In genomic region chr11:28107726-28108618, GRCh38 we compare ENCODE assay signal across 1 cellular context.
A peak's percentile ranks its signal among the peaks of the same experiment; 100 is the strongest.
TF ChIP-seq lines count a peak whose summit lies in the region.

KIF18A (minus strand) TSS chr11:28108156; CDS start chr11:28097947, 10,209 bp downstream.
METTL15 (plus strand) TSS chr11:28108388; CDS start chr11:28113335, 4,947 bp downstream.

TF ChIP-seq in K562, 482 proteins besides CTCF, POLR2A, EP300 and RAD21 (continued from another document and continues in another):
- TF ChIP-seq, protein P1, sequence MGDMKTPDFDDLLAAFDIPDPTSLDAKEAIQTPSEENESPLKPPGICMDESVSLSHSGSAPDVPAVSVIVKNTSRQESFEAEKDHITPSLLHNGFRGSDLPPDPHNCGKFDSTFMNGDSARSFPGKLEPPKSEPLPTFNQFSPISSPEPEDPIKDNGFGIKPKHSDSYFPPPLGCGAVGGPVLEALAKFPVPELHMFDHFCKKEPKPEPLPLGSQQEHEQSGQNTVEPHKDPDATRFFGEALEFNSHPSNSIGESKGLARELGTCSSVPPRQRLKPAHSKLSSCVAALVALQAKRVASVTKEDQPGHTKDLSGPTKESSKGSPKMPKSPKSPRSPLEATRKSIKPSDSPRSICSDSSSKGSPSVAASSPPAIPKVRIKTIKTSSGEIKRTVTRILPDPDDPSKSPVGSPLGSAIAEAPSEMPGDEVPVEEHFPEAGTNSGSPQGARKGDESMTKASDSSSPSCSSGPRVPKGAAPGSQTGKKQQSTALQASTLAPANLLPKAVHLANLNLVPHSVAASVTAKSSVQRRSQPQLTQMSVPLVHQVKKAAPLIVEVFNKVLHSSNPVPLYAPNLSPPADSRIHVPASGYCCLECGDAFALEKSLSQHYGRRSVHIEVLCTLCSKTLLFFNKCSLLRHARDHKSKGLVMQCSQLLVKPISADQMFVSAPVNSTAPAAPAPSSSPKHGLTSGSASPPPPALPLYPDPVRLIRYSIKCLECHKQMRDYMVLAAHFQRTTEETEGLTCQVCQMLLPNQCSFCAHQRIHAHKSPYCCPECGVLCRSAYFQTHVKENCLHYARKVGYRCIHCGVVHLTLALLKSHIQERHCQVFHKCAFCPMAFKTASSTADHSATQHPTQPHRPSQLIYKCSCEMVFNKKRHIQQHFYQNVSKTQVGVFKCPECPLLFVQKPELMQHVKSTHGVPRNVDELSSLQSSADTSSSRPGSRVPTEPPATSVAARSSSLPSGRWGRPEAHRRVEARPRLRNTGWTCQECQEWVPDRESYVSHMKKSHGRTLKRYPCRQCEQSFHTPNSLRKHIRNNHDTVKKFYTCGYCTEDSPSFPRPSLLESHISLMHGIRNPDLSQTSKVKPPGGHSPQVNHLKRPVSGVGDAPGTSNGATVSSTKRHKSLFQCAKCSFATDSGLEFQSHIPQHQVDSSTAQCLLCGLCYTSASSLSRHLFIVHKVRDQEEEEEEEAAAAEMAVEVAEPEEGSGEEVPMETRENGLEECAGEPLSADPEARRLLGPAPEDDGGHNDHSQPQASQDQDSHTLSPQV (IDR thresholded peaks at IDR 0.05), result no peak
- peak in 1 of 2 experiments; percentile 19; a peak in 1 of 4 replicates for TF ChIP-seq FOXK2 (conservative IDR thresholded peaks at IDR 0.05 in 1 of 2, IDR thresholded peaks at IDR 0.05 in 1 of 2; ENCODE audit: low read depth in 2 of 2)
- TF ChIP-seq SMARCA4 (IDR thresholded peaks at IDR 0.05), result no peak
- peak; percentile 87 for TF ChIP-seq MXI1 (IDR thresholded peaks at IDR 0.05; ENCODE audit: low read depth, low read length)
- TF ChIP-seq ZBTB5 (IDR thresholded peaks at IDR 0.05), result no peak
- TF ChIP-seq ARID1B (IDR thresholded peaks at IDR 0.05), result peak; percentile 41; the same call in 1 of the 2 replicates
- no peak for TF ChIP-seq CCAR2 (IDR thresholded peaks at IDR 0.05; ENCODE audit: low read depth, low read length)
- TF ChIP-seq ZNF277 (CRISPR knock-in tag; IDR thresholded peaks at IDR 0.05; ENCODE audit: borderline replicate concordance), result no peak
- peak; percentile 16; the same call in 1 of the 2 replicates for TF ChIP-seq BCOR (IDR thresholded peaks at IDR 0.05)
- no peak for TF ChIP-seq ARHGAP35 (IDR thresholded peaks at IDR 0.05; ENCODE audit: partially characterized antibody)
- peak; percentile 70 for TF ChIP-seq NFYB (IDR thresholded peaks at IDR 0.05; ENCODE audit: extremely low read depth, insufficient read length)
- peak; percentile 37; the same call in 1 of the 2 replicates for TF ChIP-seq MTA3 (IDR thresholded peaks at IDR 0.05; ENCODE audit: borderline replicate concordance)
- TF ChIP-seq ZNF444 (CRISPR knock-in tag; IDR thresholded peaks at IDR 0.05), result no peak
- peak; percentile 97 for TF ChIP-seq E2F1 (CRISPR knock-in tag; IDR thresholded peaks at IDR 0.05)
- TF ChIP-seq ETV5 (CRISPR knock-in tag; IDR thresholded peaks at IDR 0.05; ENCODE audit: low read depth), result no peak; the same call in 1 of the 2 replicates
- TF ChIP-seq ZC3H4 (CRISPR knock-in tag; IDR thresholded peaks at IDR 0.05; ENCODE audit: borderline replicate concordance), result peak; percentile 20; the same call in 1 of the 2 replicates
- TF ChIP-seq GTF2A2 (tag; IDR thresholded peaks at IDR 0.05), result no peak
- TF ChIP-seq NRF1 (conservative IDR thresholded peaks at IDR 0.05 in 1 of 2, IDR thresholded peaks at IDR 0.05 in 1 of 2), result peak; percentile 96 to 97
- TF ChIP-seq NR4A1 (CRISPR knock-in tag; IDR thresholded peaks at IDR 0.05), result no peak
- TF ChIP-seq NR4A1 (tag; IDR thresholded peaks at IDR 0.05), result no peak
- 0 out of 2 replicates have a peak, but pooled peaks have one; percentile 20 for TF ChIP-seq MTA2 (IDR thresholded peaks at IDR 0.05; ENCODE audit: low read depth)
- TF ChIP-seq SPI1 (IDR thresholded peaks at IDR 0.05; ENCODE audit: borderline replicate concordance, low read depth, low read length), result 0 out of 2 replicates have a peak, but pooled peaks have one; percentile 1
- peak; percentile 89 for TF ChIP-seq KDM5B (IDR thresholded peaks at IDR 0.05; ENCODE audit: insufficient replicate concordance, low read depth, low read length)
- peak; percentile 84 for TF ChIP-seq POLR2B (IDR thresholded peaks at IDR 0.05; ENCODE audit: low read depth, partially characterized antibody)
- peak; percentile 98 for TF ChIP-seq FOXM1 (IDR thresholded peaks at IDR 0.05; ENCODE audit: low read depth)
- TF ChIP-seq FOXM1 (CRISPR knock-in tag; IDR thresholded peaks at IDR 0.05; ENCODE audit: low read depth), result peak; percentile 99
- TF ChIP-seq, protein P2, sequence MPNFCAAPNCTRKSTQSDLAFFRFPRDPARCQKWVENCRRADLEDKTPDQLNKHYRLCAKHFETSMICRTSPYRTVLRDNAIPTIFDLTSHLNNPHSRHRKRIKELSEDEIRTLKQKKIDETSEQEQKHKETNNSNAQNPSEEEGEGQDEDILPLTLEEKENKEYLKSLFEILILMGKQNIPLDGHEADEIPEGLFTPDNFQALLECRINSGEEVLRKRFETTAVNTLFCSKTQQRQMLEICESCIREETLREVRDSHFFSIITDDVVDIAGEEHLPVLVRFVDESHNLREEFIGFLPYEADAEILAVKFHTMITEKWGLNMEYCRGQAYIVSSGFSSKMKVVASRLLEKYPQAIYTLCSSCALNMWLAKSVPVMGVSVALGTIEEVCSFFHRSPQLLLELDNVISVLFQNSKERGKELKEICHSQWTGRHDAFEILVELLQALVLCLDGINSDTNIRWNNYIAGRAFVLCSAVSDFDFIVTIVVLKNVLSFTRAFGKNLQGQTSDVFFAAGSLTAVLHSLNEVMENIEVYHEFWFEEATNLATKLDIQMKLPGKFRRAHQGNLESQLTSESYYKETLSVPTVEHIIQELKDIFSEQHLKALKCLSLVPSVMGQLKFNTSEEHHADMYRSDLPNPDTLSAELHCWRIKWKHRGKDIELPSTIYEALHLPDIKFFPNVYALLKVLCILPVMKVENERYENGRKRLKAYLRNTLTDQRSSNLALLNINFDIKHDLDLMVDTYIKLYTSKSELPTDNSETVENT (CRISPR knock-in tag; IDR thresholded peaks at IDR 0.05), result peak; percentile 66
- peak; percentile 96 for TF ChIP-seq FOXJ2 (tag; IDR thresholded peaks at IDR 0.05)
- TF ChIP-seq HEY1 (CRISPR knock-in tag; IDR thresholded peaks at IDR 0.05; ENCODE audit: borderline replicate concordance), result no peak
- no peak for TF ChIP-seq SNIP1 (IDR thresholded peaks at IDR 0.05; ENCODE audit: low read depth)
- TF ChIP-seq, protein P3, sequence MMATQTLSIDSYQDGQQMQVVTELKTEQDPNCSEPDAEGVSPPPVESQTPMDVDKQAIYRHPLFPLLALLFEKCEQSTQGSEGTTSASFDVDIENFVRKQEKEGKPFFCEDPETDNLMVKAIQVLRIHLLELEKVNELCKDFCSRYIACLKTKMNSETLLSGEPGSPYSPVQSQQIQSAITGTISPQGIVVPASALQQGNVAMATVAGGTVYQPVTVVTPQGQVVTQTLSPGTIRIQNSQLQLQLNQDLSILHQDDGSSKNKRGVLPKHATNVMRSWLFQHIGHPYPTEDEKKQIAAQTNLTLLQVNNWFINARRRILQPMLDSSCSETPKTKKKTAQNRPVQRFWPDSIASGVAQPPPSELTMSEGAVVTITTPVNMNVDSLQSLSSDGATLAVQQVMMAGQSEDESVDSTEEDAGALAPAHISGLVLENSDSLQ (IDR thresholded peaks at IDR 0.05), result peak; percentile 85
- peak; percentile 53 for TF ChIP-seq NEUROD1 (IDR thresholded peaks at IDR 0.05; ENCODE audit: borderline replicate concordance, low read depth, low read length, partially characterized antibody)
- TF ChIP-seq, protein P4, sequence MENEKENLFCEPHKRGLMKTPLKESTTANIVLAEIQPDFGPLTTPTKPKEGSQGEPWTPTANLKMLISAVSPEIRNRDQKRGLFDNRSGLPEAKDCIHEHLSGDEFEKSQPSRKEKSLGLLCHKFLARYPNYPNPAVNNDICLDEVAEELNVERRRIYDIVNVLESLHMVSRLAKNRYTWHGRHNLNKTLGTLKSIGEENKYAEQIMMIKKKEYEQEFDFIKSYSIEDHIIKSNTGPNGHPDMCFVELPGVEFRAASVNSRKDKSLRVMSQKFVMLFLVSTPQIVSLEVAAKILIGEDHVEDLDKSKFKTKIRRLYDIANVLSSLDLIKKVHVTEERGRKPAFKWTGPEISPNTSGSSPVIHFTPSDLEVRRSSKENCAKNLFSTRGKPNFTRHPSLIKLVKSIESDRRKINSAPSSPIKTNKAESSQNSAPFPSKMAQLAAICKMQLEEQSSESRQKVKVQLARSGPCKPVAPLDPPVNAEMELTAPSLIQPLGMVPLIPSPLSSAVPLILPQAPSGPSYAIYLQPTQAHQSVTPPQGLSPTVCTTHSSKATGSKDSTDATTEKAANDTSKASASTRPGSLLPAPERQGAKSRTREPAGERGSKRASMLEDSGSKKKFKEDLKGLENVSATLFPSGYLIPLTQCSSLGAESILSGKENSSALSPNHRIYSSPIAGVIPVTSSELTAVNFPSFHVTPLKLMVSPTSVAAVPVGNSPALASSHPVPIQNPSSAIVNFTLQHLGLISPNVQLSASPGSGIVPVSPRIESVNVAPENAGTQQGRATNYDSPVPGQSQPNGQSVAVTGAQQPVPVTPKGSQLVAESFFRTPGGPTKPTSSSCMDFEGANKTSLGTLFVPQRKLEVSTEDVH (IDR thresholded peaks at IDR 0.05; ENCODE audit: low read depth, partially characterized antibody), result peak; percentile 97
- 0 out of 4 replicates have a peak, but pooled peaks of 1 of the 2 experiments have one; percentile 49 for TF ChIP-seq UBTF (IDR thresholded peaks at IDR 0.05; ENCODE audit: borderline replicate concordance in 1 of 2, low read depth in 2 of 2, low read length in 2 of 2)
- peak in 1 of 2 experiments; percentile 90; a peak in 2 of 4 replicates for TF ChIP-seq HDAC1 (IDR thresholded peaks at IDR 0.05)
- TF ChIP-seq NFE2L1 (tag; IDR thresholded peaks at IDR 0.05; ENCODE audit: borderline replicate concordance, low read depth), result 0 out of 2 replicates have a peak, but pooled peaks have one; percentile 3
- no peak for TF ChIP-seq NONO (IDR thresholded peaks at IDR 0.05; ENCODE audit: low read depth in 2 of 2, low read length in 1 of 2)
- TF ChIP-seq ZNF699 (CRISPR knock-in tag; IDR thresholded peaks at IDR 0.05; ENCODE audit: insufficient replicate concordance), result no peak
- peak; percentile 74; the same call in 1 of the 2 replicates for TF ChIP-seq ESRRA (IDR thresholded peaks at IDR 0.05; ENCODE audit: borderline replicate concordance, low read depth)
- TF ChIP-seq SIN3A (IDR thresholded peaks at IDR 0.05; ENCODE audit: borderline replicate concordance in 2 of 2, control insufficient read depth in 1 of 2, low read depth in 2 of 2, low read length in 2 of 2), result peak; percentile 55 to 72; a peak in 2 of 4 replicates
- peak; percentile 94 for TF ChIP-seq SAP30 (IDR thresholded peaks at IDR 0.05; ENCODE audit: borderline replicate concordance, insufficient read depth, low read depth, low read length, poor library complexity, severe bottlenecking)
- no peak for TF ChIP-seq BRF1 (IDR thresholded peaks at IDR 0.05; ENCODE audit: borderline replicate concordance, extremely low read depth, insufficient read length)
- peak; percentile 80 for TF ChIP-seq RBM22 (IDR thresholded peaks at IDR 0.05; ENCODE audit: low read depth, low read length, poor library complexity, severe bottlenecking)
- TF ChIP-seq POLR2AphosphoS2 (IDR thresholded peaks at IDR 0.05; ENCODE audit: low read length), result peak; percentile 62; the same call in 1 of the 2 replicates
- no peak for TF ChIP-seq TAF15 (IDR thresholded peaks at IDR 0.05; ENCODE audit: low read depth, low read length)
- peak; percentile 8; the same call in 1 of the 2 replicates for TF ChIP-seq CBFA2T3 (IDR thresholded peaks at IDR 0.05)
- TF ChIP-seq TEAD4 (IDR thresholded peaks at IDR 0.05; ENCODE audit: low read length), result no peak
- no peak for TF ChIP-seq TEAD4 (CRISPR knock-in tag; IDR thresholded peaks at IDR 0.05; ENCODE audit: borderline replicate concordance)
- peak; percentile 93 for TF ChIP-seq ATF7 (IDR thresholded peaks at IDR 0.05)
